In the genomic region with DNA sequence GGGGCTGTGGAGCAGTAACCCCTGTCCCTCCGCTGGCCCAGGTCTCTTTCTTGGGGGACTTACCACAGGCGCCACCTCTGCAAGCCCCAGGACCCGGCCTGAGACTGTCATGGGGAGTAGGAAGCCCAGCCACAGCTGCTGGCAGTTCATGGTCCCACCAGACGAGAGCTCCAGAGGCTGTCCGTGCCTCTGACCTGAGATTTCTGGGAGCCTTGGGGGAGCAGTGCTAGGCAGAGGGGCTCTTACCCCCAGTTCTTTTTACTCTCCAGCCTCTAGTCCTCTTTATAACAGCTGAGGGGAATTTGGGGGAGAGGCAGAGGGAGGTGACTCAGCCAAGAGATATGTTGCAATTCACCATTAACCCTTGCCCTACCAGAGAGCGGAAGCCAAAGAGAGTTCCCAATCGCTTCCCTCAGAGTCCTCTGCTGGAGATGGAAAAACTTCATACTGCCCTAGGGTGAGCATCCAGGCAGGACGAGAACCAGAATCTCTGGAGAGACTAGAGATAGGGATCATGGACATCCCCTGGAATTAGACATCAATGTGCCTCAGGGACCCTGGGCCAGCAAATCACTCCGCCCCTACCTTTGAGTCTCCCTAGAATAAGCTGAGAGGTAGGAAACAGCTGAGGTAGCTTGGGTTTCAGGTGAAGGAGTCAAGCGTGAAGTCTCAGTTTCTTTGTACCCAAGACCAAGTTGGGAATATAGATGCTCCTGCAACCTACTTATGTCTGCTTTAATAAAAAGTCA, we compare ENCODE assay signal across 1 cellular context.
TF ChIP-seq lines count a peak whose summit lies in the region.

A gene with protein sequence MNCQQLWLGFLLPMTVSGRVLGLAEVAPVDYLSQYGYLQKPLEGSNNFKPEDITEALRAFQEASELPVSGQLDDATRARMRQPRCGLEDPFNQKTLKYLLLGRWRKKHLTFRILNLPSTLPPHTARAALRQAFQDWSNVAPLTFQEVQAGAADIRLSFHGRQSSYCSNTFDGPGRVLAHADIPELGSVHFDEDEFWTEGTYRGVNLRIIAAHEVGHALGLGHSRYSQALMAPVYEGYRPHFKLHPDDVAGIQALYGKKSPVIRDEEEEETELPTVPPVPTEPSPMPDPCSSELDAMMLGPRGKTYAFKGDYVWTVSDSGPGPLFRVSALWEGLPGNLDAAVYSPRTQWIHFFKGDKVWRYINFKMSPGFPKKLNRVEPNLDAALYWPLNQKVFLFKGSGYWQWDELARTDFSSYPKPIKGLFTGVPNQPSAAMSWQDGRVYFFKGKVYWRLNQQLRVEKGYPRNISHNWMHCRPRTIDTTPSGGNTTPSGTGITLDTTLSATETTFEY (minus strand): TSS at position 256 of the 749 bp plus-strand sequence. CDS start 106 bp downstream, at position 150.

TF ChIP-seq in GM23338, 12 proteins besides CTCF, POLR2A, EP300 and RAD21 (continued from another document):
- TF ChIP-seq, protein P1, sequence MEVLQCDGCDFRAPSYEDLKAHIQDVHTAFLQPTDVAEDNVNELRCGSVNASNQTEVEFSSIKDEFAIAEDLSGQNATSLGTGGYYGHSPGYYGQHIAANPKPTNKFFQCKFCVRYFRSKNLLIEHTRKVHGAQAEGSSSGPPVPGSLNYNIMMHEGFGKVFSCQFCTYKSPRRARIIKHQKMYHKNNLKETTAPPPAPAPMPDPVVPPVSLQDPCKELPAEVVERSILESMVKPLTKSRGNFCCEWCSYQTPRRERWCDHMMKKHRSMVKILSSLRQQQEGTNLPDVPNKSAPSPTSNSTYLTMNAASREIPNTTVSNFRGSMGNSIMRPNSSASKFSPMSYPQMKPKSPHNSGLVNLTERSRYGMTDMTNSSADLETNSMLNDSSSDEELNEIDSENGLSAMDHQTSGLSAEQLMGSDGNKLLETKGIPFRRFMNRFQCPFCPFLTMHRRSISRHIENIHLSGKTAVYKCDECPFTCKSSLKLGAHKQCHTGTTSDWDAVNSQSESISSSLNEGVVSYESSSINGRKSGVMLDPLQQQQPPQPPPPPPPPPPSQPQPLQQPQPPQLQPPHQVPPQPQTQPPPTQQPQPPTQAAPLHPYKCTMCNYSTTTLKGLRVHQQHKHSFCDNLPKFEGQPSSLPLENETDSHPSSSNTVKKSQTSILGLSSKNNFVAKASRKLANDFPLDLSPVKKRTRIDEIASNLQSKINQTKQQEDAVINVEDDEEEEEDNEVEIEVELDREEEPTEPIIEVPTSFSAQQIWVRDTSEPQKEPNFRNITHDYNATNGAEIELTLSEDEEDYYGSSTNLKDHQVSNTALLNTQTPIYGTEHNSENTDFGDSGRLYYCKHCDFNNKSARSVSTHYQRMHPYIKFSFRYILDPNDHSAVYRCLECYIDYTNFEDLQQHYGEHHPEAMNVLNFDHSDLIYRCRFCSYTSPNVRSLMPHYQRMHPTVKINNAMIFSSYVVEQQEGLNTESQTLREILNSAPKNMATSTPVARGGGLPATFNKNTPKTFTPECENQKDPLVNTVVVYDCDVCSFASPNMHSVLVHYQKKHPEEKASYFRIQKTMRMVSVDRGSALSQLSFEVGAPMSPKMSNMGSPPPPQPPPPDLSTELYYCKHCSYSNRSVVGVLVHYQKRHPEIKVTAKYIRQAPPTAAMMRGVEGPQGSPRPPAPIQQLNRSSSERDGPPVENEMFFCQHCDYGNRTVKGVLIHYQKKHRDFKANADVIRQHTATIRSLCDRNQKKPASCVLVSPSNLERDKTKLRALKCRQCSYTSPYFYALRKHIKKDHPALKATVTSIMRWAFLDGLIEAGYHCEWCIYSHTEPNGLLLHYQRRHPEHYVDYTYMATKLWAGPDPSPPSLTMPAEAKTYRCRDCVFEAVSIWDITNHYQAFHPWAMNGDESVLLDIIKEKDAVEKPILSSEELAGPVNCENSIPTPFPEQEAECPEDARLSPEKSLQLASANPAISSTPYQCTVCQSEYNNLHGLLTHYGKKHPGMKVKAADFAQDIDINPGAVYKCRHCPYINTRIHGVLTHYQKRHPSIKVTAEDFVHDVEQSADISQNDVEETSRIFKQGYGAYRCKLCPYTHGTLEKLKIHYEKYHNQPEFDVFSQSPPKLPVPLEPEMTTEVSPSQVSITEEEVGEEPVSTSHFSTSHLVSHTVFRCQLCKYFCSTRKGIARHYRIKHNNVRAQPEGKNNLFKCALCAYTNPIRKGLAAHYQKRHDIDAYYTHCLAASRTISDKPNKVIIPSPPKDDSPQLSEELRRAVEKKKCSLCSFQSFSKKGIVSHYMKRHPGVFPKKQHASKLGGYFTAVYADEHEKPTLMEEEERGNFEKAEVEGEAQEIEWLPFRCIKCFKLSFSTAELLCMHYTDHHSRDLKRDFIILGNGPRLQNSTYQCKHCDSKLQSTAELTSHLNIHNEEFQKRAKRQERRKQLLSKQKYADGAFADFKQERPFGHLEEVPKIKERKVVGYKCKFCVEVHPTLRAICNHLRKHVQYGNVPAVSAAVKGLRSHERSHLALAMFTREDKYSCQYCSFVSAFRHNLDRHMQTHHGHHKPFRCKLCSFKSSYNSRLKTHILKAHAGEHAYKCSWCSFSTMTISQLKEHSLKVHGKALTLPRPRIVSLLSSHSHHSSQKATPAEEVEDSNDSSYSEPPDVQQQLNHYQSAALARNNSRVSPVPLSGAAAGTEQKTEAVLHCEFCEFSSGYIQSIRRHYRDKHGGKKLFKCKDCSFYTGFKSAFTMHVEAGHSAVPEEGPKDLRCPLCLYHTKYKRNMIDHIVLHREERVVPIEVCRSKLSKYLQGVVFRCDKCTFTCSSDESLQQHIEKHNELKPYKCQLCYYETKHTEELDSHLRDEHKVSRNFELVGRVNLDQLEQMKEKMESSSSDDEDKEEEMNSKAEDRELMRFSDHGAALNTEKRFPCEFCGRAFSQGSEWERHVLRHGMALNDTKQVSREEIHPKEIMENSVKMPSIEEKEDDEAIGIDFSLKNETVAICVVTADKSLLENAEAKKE (CRISPR knock-in tag; IDR thresholded peaks at IDR 0.05) = no peak; the same call in 1 of the 2 replicates
